Comparison of ENCODE assay signal across 1 cellular context in the genomic region with DNA sequence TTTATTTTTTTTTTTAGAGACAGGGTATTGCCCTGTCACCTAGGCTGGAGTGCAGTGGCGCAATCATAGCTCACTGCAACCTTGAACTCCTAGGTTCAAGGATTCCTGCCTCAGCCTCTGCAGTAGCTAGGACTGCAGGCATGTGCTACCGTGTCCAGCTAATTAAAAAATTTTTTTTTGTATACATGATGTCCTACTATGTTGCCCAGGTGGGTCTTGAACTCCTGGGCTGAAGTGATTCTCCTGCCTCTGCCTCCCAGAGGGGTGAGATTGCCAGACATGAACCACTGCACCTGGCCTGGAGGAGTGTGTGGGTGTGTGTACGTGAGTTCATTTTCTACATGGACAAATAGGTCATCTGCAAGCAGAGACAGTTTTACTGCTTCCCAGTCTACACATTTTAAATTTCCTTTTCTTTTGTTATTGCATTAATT.
A peak's percentile ranks its signal among the peaks of the same experiment; 100 is the strongest.
TF ChIP-seq lines count a peak whose summit lies in the region.

No MANE protein-coding gene starts in this region.

TF ChIP-seq in HepG2, 621 proteins besides CTCF, POLR2A, EP300 and RAD21 (continued from another document):
- TF ChIP-seq SRSF4 (IDR thresholded peaks at IDR 0.05; ENCODE audit: low read depth, low read length, poor library complexity, severe bottlenecking) (no peak), HMG20A (CRISPR knock-in tag; IDR thresholded peaks at IDR 0.05; ENCODE audit: borderline replicate concordance) (peak; percentile 45; the same call in 1 of the 2 replicates), ZNF383 (CRISPR knock-in tag; IDR thresholded peaks at IDR 0.05; ENCODE audit: borderline replicate concordance) (no peak), CEBPB (IDR thresholded peaks at IDR 0.05; ENCODE audit: borderline replicate concordance, low read depth, low read length) (peak; percentile 78), ZNF530 (CRISPR knock-in tag; IDR thresholded peaks at IDR 0.05; ENCODE audit: low read depth) (no peak), RARA (CRISPR knock-in tag; IDR thresholded peaks at IDR 0.05) (peak; percentile 71), ATAD3A (CRISPR knock-in tag; IDR thresholded peaks at IDR 0.05) (no peak), MAFK (conservative IDR thresholded peaks at IDR 0.05 in 1 of 2, IDR thresholded peaks at IDR 0.05 in 1 of 2; ENCODE audit: low read length in 2 of 2) (no peak), TFDP1 (CRISPR knock-in tag; IDR thresholded peaks at IDR 0.05; ENCODE audit: borderline replicate concordance) (no peak), CCDC6 (CRISPR knock-in tag; IDR thresholded peaks at IDR 0.05) (no peak), GLMP (CRISPR knock-in tag; IDR thresholded peaks at IDR 0.05; ENCODE audit: borderline replicate concordance) (no peak), NFE2 (CRISPR knock-in tag; IDR thresholded peaks at IDR 0.05) (no peak), ZNF121 (CRISPR knock-in tag; IDR thresholded peaks at IDR 0.05) (peak; percentile 43; the same call in 1 of the 2 replicates), KMT2B (CRISPR knock-in tag; IDR thresholded peaks at IDR 0.05) (no peak), CHD4 (IDR thresholded peaks at IDR 0.05; ENCODE audit: borderline replicate concordance, low read length) (0 out of 2 replicates have a peak, but pooled peaks have one; percentile 78), ZNF3 (CRISPR knock-in tag; IDR thresholded peaks at IDR 0.05) (no peak), TCF7 (IDR thresholded peaks at IDR 0.05; ENCODE audit: low read depth) (no peak)
- TF ChIP-seq, protein P1, sequence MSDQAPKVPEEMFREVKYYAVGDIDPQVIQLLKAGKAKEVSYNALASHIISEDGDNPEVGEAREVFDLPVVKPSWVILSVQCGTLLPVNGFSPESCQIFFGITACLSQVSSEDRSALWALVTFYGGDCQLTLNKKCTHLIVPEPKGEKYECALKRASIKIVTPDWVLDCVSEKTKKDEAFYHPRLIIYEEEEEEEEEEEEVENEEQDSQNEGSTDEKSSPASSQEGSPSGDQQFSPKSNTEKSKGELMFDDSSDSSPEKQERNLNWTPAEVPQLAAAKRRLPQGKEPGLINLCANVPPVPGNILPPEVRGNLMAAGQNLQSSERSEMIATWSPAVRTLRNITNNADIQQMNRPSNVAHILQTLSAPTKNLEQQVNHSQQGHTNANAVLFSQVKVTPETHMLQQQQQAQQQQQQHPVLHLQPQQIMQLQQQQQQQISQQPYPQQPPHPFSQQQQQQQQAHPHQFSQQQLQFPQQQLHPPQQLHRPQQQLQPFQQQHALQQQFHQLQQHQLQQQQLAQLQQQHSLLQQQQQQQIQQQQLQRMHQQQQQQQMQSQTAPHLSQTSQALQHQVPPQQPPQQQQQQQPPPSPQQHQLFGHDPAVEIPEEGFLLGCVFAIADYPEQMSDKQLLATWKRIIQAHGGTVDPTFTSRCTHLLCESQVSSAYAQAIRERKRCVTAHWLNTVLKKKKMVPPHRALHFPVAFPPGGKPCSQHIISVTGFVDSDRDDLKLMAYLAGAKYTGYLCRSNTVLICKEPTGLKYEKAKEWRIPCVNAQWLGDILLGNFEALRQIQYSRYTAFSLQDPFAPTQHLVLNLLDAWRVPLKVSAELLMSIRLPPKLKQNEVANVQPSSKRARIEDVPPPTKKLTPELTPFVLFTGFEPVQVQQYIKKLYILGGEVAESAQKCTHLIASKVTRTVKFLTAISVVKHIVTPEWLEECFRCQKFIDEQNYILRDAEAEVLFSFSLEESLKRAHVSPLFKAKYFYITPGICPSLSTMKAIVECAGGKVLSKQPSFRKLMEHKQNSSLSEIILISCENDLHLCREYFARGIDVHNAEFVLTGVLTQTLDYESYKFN (CRISPR knock-in tag; conservative IDR thresholded peaks at IDR 0.05) = no peak
